ENCODE assay signal across 35 cellular contexts in the genomic region with DNA sequence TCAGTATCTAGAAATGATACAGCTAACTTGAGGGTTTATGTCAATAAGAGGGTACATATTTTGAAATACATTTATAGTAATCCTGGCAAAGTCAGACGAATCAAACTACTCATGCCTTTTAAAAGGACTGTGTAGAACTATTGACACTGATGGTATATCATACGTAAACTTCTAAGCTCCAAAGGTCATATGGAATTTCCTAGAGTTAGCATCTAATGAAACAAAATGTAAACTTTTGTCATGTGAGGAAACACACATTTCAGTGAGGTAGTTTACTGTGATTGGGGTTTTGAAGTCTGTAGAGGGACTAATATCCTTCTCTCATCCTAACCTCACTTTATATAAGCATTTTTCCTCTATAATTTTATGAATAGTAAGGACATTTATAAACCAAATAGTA.
"Had no signal": no experiment of that assay in that cellular context is flagged by ENCODE, and none has a peak within 500 bp of the region (broad histone marks: within the 10 kb centered on the region; RNA-seq: fewer than 3 reads in every experiment).

No MANE protein-coding gene starts in this region.

- H3K27ac Mint-ChIP-seq: activated B cell treated with CpG ODN at 0.5 μM for 24 hours; activated CD4-positive, alpha-beta memory T cell treated with anti-CD3 and anti-CD28 coated beads for 36 hours; activated CD4-positive, alpha-beta T cell treated with anti-CD3 and anti-CD28 coated beads, Interleukin-2, amount 10 ng/mL, durations not matched to agents 24 days and 14 days; activated CD8-positive, alpha-beta T cell treated with anti-CD3 and anti-CD28 coated beads for 36 hours; activated naive CD4-positive, alpha-beta T cell treated with anti-CD3 and anti-CD28 coated beads for 36 hours; activated naive CD4-positive, alpha-beta T cell treated with anti-CD3 and anti-CD28 coated beads, Interleukin-2, amount 50 U/mL, for 72 hours; activated naive CD8-positive, alpha-beta T cell treated with anti-CD3 and anti-CD28 coated beads for 36 hours; activated T-cell treated with anti-CD3 and anti-CD28 coated beads, Interleukin-2, amount 50 U/mL, for 72 hours; activated T-helper 1 cell treated with anti-CD3 and anti-CD28 coated beads, Interleukin-12 subunit alpha, Interleukin-12 subunit beta, Interleukin-2, Interleukin-4 antibody, amounts not matched to agents 30 ng/mL and 10 ng/mL and 1 ng/mL, durations not matched to agents 14 hours and 24 hours and 36 hours; activated T-helper 17 cell treated with anti-CD3 and anti-CD28 coated beads, Interleukin-2, amount 50 U/mL, for 72 hours; T-helper 1 cell treated with Interleukin-12 subunit alpha and Interleukin-12 subunit beta and Interleukin-4 antibody, amounts not matched to agents 30 μg/mL and 1 μg/mL, for 36 hours; T-helper 2 cell treated with Interferon-gamma antibody and Interleukin-4, amounts not matched to agents 5 μg/mL and 100 μg/mL, for 36 hours had no signal

- H3K27ac ChIP-seq: adrenal gland, body of pancreas, brain microvascular endothelial cell, breast epithelium, VCaP had no signal

- H3K4me1 Mint-ChIP-seq: activated CD4-positive, alpha-beta T cell treated with anti-CD3 and anti-CD28 coated beads, Interleukin-2, amount 10 ng/mL, durations not matched to agents 24 days and 14 days; activated T-helper 17 cell treated with anti-CD3 and anti-CD28 coated beads, Interleukin-2, amount 50 U/mL, for 72 hours had no signal

- H3K9me3 Mint-ChIP-seq: activated B cell treated with CpG ODN at 0.5 μM for 24 hours; activated CD4-positive, alpha-beta T cell treated with anti-CD3 and anti-CD28 coated beads, Interleukin-2, amount 10 ng/mL, durations not matched to agents 24 days and 14 days; activated CD8-positive, alpha-beta T cell treated with anti-CD3 and anti-CD28 coated beads for 36 hours; activated naive CD4-positive, alpha-beta T cell treated with anti-CD3 and anti-CD28 coated beads for 36 hours; activated naive CD4-positive, alpha-beta T cell treated with anti-CD3 and anti-CD28 coated beads, Interleukin-2, amount 50 U/mL, for 72 hours; activated naive CD8-positive, alpha-beta T cell treated with anti-CD3 and anti-CD28 coated beads for 36 hours; activated T-cell treated with anti-CD3 and anti-CD28 coated beads, Interleukin-2, amount 50 U/mL, for 72 hours; activated T-helper 1 cell treated with anti-CD3 and anti-CD28 coated beads, Interleukin-12 subunit alpha, Interleukin-12 subunit beta, Interleukin-2, Interleukin-4 antibody, amounts not matched to agents 30 ng/mL and 10 ng/mL and 1 ng/mL, durations not matched to agents 14 hours and 24 hours and 36 hours; activated T-helper 17 cell treated with anti-CD3 and anti-CD28 coated beads, Interleukin-2, amount 50 U/mL, for 72 hours; T-helper 1 cell treated with Interleukin-12 subunit alpha and Interleukin-12 subunit beta and Interleukin-4 antibody, amounts not matched to agents 30 μg/mL and 1 μg/mL, for 36 hours; T-helper 2 cell treated with Interferon-gamma antibody and Interleukin-4, amounts not matched to agents 5 μg/mL and 100 μg/mL, for 36 hours had no signal

- H3K27me3 Mint-ChIP-seq: activated B cell treated with CpG ODN at 0.5 μM for 24 hours; activated CD4-positive, alpha-beta memory T cell treated with anti-CD3 and anti-CD28 coated beads for 36 hours; activated CD4-positive, alpha-beta T cell treated with anti-CD3 and anti-CD28 coated beads, Interleukin-2, amount 10 ng/mL, durations not matched to agents 24 days and 14 days; activated CD8-positive, alpha-beta T cell treated with anti-CD3 and anti-CD28 coated beads for 36 hours; activated naive CD8-positive, alpha-beta T cell treated with anti-CD3 and anti-CD28 coated beads for 36 hours; activated T-helper 17 cell treated with anti-CD3 and anti-CD28 coated beads, Interleukin-2, amount 50 U/mL, for 72 hours had no signal

- H3K27me3 ChIP-seq: adrenal gland, body of pancreas, brain microvascular endothelial cell, breast epithelium had no signal

- H3K4me3 Mint-ChIP-seq: activated B cell treated with CpG ODN at 0.5 μM for 24 hours; activated CD4-positive, alpha-beta memory T cell treated with anti-CD3 and anti-CD28 coated beads for 36 hours; activated CD4-positive, alpha-beta T cell treated with anti-CD3 and anti-CD28 coated beads, Interleukin-2, amount 10 ng/mL, durations not matched to agents 24 days and 14 days; activated CD8-positive, alpha-beta T cell treated with anti-CD3 and anti-CD28 coated beads for 36 hours; activated naive CD4-positive, alpha-beta T cell treated with anti-CD3 and anti-CD28 coated beads for 36 hours; activated naive CD8-positive, alpha-beta T cell treated with anti-CD3 and anti-CD28 coated beads for 36 hours; activated T-cell treated with anti-CD3 and anti-CD28 coated beads, Interleukin-2, amount 50 U/mL, for 4 hours; activated T-cell treated with anti-CD3 and anti-CD28 coated beads, Interleukin-2, amount 50 U/mL, for 72 hours; activated T-helper 1 cell treated with anti-CD3 and anti-CD28 coated beads, Interleukin-12 subunit alpha, Interleukin-12 subunit beta, Interleukin-2, Interleukin-4 antibody, amounts not matched to agents 30 ng/mL and 10 ng/mL and 1 ng/mL, durations not matched to agents 14 hours and 24 hours and 36 hours; activated T-helper 17 cell treated with anti-CD3 and anti-CD28 coated beads, Interleukin-2, amount 50 U/mL, for 72 hours; T-helper 1 cell treated with Interleukin-12 subunit alpha and Interleukin-12 subunit beta and Interleukin-4 antibody, amounts not matched to agents 30 μg/mL and 1 μg/mL, for 36 hours; T-helper 2 cell treated with Interferon-gamma antibody and Interleukin-4, amounts not matched to agents 5 μg/mL and 100 μg/mL, for 36 hours had no signal

- H3K4me1 ChIP-seq: adrenal gland, body of pancreas, breast epithelium had no signal

- DNase-seq: activated B cell treated with CpG ODN at 0.5 μM for 24 hours; activated CD4-positive, alpha-beta memory T cell treated with anti-CD3 and anti-CD28 coated beads for 36 hours; activated CD4-positive, alpha-beta T cell treated with anti-CD3 and anti-CD28 coated beads for 4 hours; activated CD4-positive, alpha-beta T cell treated with anti-CD3 and anti-CD28 coated beads, Interleukin-2, amount 10 ng/mL, durations not matched to agents 24 days and 14 days; activated CD4-positive, alpha-beta T cell treated with anti-CD3 and anti-CD28 coated beads, Interleukin-2, amount 50 U/mL, for 1 hour; activated CD4-positive, alpha-beta T cell treated with anti-CD3 and anti-CD28 coated beads, Interleukin-2, amount 50 U/mL, for 4 hours; activated CD4-positive, CD25-positive, alpha-beta regulatory T cell treated with anti-CD3 and anti-CD28 coated beads, Interleukin-2, amount 50 U/mL, for 72 hours; activated CD8-positive, alpha-beta memory T cell treated with anti-CD3 and anti-CD28 coated beads, Interleukin-2, amount 50 U/mL, for 4 hours; activated CD8-positive, alpha-beta T cell treated with anti-CD3 and anti-CD28 coated beads for 36 hours; activated effector memory CD4-positive, alpha-beta T cell treated with anti-CD3 and anti-CD28 coated beads, Interleukin-2, amount 50 U/mL, for 16 hours; activated gamma-delta T cell treated with Interleukin-2 at 50 U/mL for 16 hours; activated naive CD4-positive, alpha-beta T cell; activated naive CD4-positive, alpha-beta T cell treated with anti-CD3 and anti-CD28 coated beads for 36 hours; activated naive CD4-positive, alpha-beta T cell treated with anti-CD3 and anti-CD28 coated beads, Interleukin-2, amount 50 U/mL, for 16 hours; activated naive CD8-positive, alpha-beta T cell treated with anti-CD3 and anti-CD28 coated beads for 36 hours; activated T-cell treated with anti-CD3 and anti-CD28 coated beads for 4 hours; activated T-cell treated with anti-CD3 and anti-CD28 coated beads, Interleukin-2, amount 50 U/mL, for 1 hour; activated T-cell treated with anti-CD3 and anti-CD28 coated beads, Interleukin-2, amount 50 U/mL, for 4 hours; activated T-cell treated with anti-CD3 and anti-CD28 coated beads, Interleukin-2, amount 50 U/mL, for 72 hours; adrenal gland; amniotic stem cell; body of pancreas; brain microvascular endothelial cell; central memory CD4-positive, alpha-beta T cell; T-helper 1 cell; T-helper 2 cell; T-helper 9 cell had no signal

- H3K9me3 ChIP-seq: adrenal gland, body of pancreas, breast epithelium had no signal

- FAIRE-seq: astrocyte had no signal

- ATAC-seq: activated CD8-positive, alpha-beta T cell treated with anti-CD3 and anti-CD28 coated beads for 36 hours; activated naive CD4-positive, alpha-beta T cell treated with anti-CD3 and anti-CD28 coated beads, Interleukin-2, amount 50 U/mL, for 72 hours; activated T-cell treated with anti-CD3 and anti-CD28 coated beads, Interleukin-2, amount 50 U/mL, for 4 hours; activated T-cell treated with anti-CD3 and anti-CD28 coated beads, Interleukin-2, amount 50 U/mL, for 72 hours; activated T-helper 17 cell treated with anti-CD3 and anti-CD28 coated beads, Interleukin-2, amount 50 U/mL, for 72 hours; body of pancreas had no signal

- H3K4me3 ChIP-seq: adrenal gland, body of pancreas, breast epithelium had no signal

- H3K36me3 ChIP-seq: adrenal gland, brain microvascular endothelial cell, breast epithelium had no signal
